In the genomic region with DNA sequence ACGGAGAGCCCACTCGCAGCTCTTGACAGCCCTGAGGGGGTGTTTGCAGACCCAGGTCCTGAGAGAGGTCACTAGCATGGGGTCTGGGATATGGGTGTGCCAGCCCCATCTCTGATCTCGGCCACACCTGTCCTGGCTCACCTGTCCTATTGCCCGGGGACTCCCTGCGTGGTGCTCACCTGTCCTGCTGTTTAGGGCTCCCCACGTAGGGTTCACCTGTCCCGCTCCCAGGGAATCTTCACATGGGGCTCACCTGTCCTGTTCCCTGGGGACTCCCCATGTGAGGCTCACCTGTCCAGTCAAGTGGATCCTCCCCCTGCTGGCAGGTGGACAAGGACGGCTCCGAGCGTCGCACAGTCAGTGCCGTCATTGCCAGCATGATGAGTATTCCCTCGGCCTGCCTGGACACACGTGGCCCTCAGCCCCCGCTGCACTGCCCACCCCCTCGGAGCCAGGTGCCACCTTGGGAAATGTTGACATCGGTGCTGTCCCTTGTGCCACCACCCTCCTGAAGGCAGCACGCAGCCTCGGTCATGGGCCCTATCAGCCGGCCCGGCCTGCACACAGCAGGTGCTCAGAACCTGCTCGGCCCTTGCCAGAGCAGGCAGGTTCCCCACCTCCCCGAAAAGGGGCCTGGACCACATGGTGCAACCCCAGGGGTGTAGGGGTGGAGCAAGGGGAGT, we compare ENCODE assay signal across 15 cellular contexts. TPM values are rescaled to one million over a fixed set of nuclear protein-coding genes. Genes with fewer than 3 reads are reported as not detected.
DNase-seq lines count a peak whose midpoint lies in the region; ATAC-seq lines count a peak whose summit lies in the region.
"Had no signal": no experiment of that assay in that cellular context is flagged by ENCODE, and none has a peak within 500 bp of the region (broad histone marks: within the 10 kb centered on the region; RNA-seq: fewer than 3 reads in every experiment).

No MANE protein-coding gene starts in this region.

- DNase-seq in NCI-H748 (lab: John Stamatoyannopoulos, UW; ENCODE audit: unreplicated experiment) (peak; percentile 38), NCI-H748 treated with DMSO at 0.1 percent for 48 hours (lab: John Stamatoyannopoulos, UW) (no peak), COLO668 (lab: John Stamatoyannopoulos, UW; ENCODE audit: unreplicated experiment) (peak; percentile 95), T-helper 17 cell (no peak)
- DNase-seq in natural killer cell treated with Interleukin-12 subunit alpha and Interleukin-12 subunit beta and Interleukin-15 and Interleukin-18, amount 100 ng/mL, for 72 hours (ENCODE audit: low spot score): no peak
- no peak for DNase-seq in activated T-helper 1 cell treated with anti-CD3 and anti-CD28 coated beads, Interleukin-12 subunit alpha, Interleukin-12 subunit beta, Interleukin-2, Interleukin-4 antibody, amounts not matched to agents 30 ng/mL and 10 ng/mL and 1 ng/mL, durations not matched to agents 14 hours and 24 hours and 36 hours (ENCODE audit: low spot score)
- DNase-seq: amniotic stem cell, H7, hypothalamus, KG1, NCI-H1930, occipital lobe had no signal

- peaks cover 8% of the 10 kb centered on the region for H3K4me1 Mint-ChIP-seq in T-helper 17 cell
- H3K4me1 Mint-ChIP-seq in natural killer cell treated with Interleukin-12 subunit alpha and Interleukin-12 subunit beta and Interleukin-15 and Interleukin-18, amount 100 ng/mL, for 72 hours (ENCODE audit: low read depth in 2 of 2): peaks cover 5 to 23% of the 10 kb centered on the region in 2 donors
- H3K4me1 Mint-ChIP-seq in activated T-helper 1 cell treated with anti-CD3 and anti-CD28 coated beads, Interleukin-12 subunit alpha, Interleukin-12 subunit beta, Interleukin-2, Interleukin-4 antibody, amounts not matched to agents 30 ng/mL and 10 ng/mL and 1 ng/mL, durations not matched to agents 14 hours and 24 hours and 36 hours (ENCODE audit: low read depth): no peaks in the 10 kb centered on the region

- H3K9me3 ChIP-seq in T-helper 17 cell (ENCODE audit: control insufficient read depth, low read length, poor library complexity, severe bottlenecking): no peaks in the 10 kb centered on the region

- intact Hi-C loops in activated T-helper 1 cell treated with anti-CD3 and anti-CD28 coated beads, Interleukin-12 subunit alpha, Interleukin-12 subunit beta, Interleukin-2, Interleukin-4 antibody, amounts not matched to agents 30 ng/mL and 10 ng/mL and 1 ng/mL, durations not matched to agents 14 hours and 24 hours and 36 hours (cut with micrococcal nuclease): no loop called here

- H3K27me3 Mint-ChIP-seq in T-helper 17 cell: peaks cover 9% of the 10 kb centered on the region
- H3K27me3 Mint-ChIP-seq in natural killer cell treated with Interleukin-12 subunit alpha and Interleukin-12 subunit beta and Interleukin-15 and Interleukin-18, amount 100 ng/mL, for 72 hours: no peaks in the 10 kb centered on the region
- H3K27me3 Mint-ChIP-seq in activated T-helper 1 cell treated with anti-CD3 and anti-CD28 coated beads, Interleukin-12 subunit alpha, Interleukin-12 subunit beta, Interleukin-2, Interleukin-4 antibody, amounts not matched to agents 30 ng/mL and 10 ng/mL and 1 ng/mL, durations not matched to agents 14 hours and 24 hours and 36 hours (ENCODE audit: insufficient read depth): no peaks in the 10 kb centered on the region

- no peak for ATAC-seq in T-helper 17 cell
- ATAC-seq in natural killer cell treated with Interleukin-12 subunit alpha and Interleukin-12 subunit beta and Interleukin-15 and Interleukin-18, amount 100 ng/mL, for 72 hours: no peak
- no peak for ATAC-seq in HG02642 (IDR thresholded peaks at IDR 0.05; ENCODE audit: poor library complexity, unreplicated experiment)
- no peak for ATAC-seq in GM21528 (IDR thresholded peaks at IDR 0.05; ENCODE audit: low FRiP score, unreplicated experiment)

- H3K36me3 Mint-ChIP-seq in T-helper 17 cell (ENCODE audit: low read depth): no peaks in the 10 kb centered on the region
- H3K36me3 Mint-ChIP-seq in natural killer cell treated with Interleukin-12 subunit alpha and Interleukin-12 subunit beta and Interleukin-15 and Interleukin-18, amount 100 ng/mL, for 72 hours: no peaks in the 10 kb centered on the region
- no peaks in the 10 kb centered on the region for H3K36me3 Mint-ChIP-seq in activated T-helper 1 cell treated with anti-CD3 and anti-CD28 coated beads, Interleukin-12 subunit alpha, Interleukin-12 subunit beta, Interleukin-2, Interleukin-4 antibody, amounts not matched to agents 30 ng/mL and 10 ng/mL and 1 ng/mL, durations not matched to agents 14 hours and 24 hours and 36 hours (ENCODE audit: low read depth)

- no peak overlapping the region for H3K27ac Mint-ChIP-seq in T-helper 17 cell
- H3K27ac Mint-ChIP-seq in natural killer cell treated with Interleukin-12 subunit alpha and Interleukin-12 subunit beta and Interleukin-15 and Interleukin-18, amount 100 ng/mL, for 72 hours: no peak overlapping the region
- H3K27ac Mint-ChIP-seq in activated T-helper 1 cell treated with anti-CD3 and anti-CD28 coated beads, Interleukin-12 subunit alpha, Interleukin-12 subunit beta, Interleukin-2, Interleukin-4 antibody, amounts not matched to agents 30 ng/mL and 10 ng/mL and 1 ng/mL, durations not matched to agents 14 hours and 24 hours and 36 hours: no peak overlapping the region

- H3K9me3 Mint-ChIP-seq in natural killer cell treated with Interleukin-12 subunit alpha and Interleukin-12 subunit beta and Interleukin-15 and Interleukin-18, amount 100 ng/mL, for 72 hours: no peaks in the 10 kb centered on the region
- no peaks in the 10 kb centered on the region for H3K9me3 Mint-ChIP-seq in activated T-helper 1 cell treated with anti-CD3 and anti-CD28 coated beads, Interleukin-12 subunit alpha, Interleukin-12 subunit beta, Interleukin-2, Interleukin-4 antibody, amounts not matched to agents 30 ng/mL and 10 ng/mL and 1 ng/mL, durations not matched to agents 14 hours and 24 hours and 36 hours
- H3K9me3 Mint-ChIP-seq: dendritic cell treated with granulocyte-macrophage colony-stimulating factor and Interleukin-4, amounts not matched to agents 40 ng/mL and 50 ng/mL, for 4 days had no signal

- peak overlapping the region; percentile 55 for H3K4me3 Mint-ChIP-seq in T-helper 17 cell
- H3K4me3 Mint-ChIP-seq in natural killer cell treated with Interleukin-12 subunit alpha and Interleukin-12 subunit beta and Interleukin-15 and Interleukin-18, amount 100 ng/mL, for 72 hours: peak overlapping the region; percentile 25
- H3K4me3 Mint-ChIP-seq in activated T-helper 1 cell treated with anti-CD3 and anti-CD28 coated beads, Interleukin-12 subunit alpha, Interleukin-12 subunit beta, Interleukin-2, Interleukin-4 antibody, amounts not matched to agents 30 ng/mL and 10 ng/mL and 1 ng/mL, durations not matched to agents 14 hours and 24 hours and 36 hours: no peak overlapping the region
- H3K4me3 Mint-ChIP-seq: dendritic cell treated with granulocyte-macrophage colony-stimulating factor and Interleukin-4, amounts not matched to agents 40 ng/mL and 50 ng/mL, for 4 days had no signal

RNA-seq across cellular contexts. Expression of gene SLC49A3, which starts 6.3 kb away (rescaled TPM):
- total RNA-seq in T-helper 17 cell: 1 to 10 TPM; 1.1 to 2.7 TPM
- 10 to 100 TPM; 10.5 to 15.9 TPM for total RNA-seq in natural killer cell treated with Interleukin-12 subunit alpha and Interleukin-12 subunit beta and Interleukin-15 and Interleukin-18, amount 100 ng/mL, for 72 hours
- total RNA-seq in activated T-helper 1 cell treated with anti-CD3 and anti-CD28 coated beads, Interleukin-12 subunit alpha, Interleukin-12 subunit beta, Interleukin-2, Interleukin-4 antibody, amounts not matched to agents 30 ng/mL and 10 ng/mL and 1 ng/mL, durations not matched to agents 14 hours and 24 hours and 36 hours: 0.81 and 0.88 TPM in 2 replicates

RNA-seq across cellular contexts. Expression of gene MYL5, which starts 8.3 kb away (rescaled TPM):
- 10 to 100 TPM; 20.3 to 22.9 TPM for total RNA-seq in T-helper 17 cell
- 10 to 100 TPM; 13.5 to 24.6 TPM for total RNA-seq in natural killer cell treated with Interleukin-12 subunit alpha and Interleukin-12 subunit beta and Interleukin-15 and Interleukin-18, amount 100 ng/mL, for 72 hours
- total RNA-seq in activated T-helper 1 cell treated with anti-CD3 and anti-CD28 coated beads, Interleukin-12 subunit alpha, Interleukin-12 subunit beta, Interleukin-2, Interleukin-4 antibody, amounts not matched to agents 30 ng/mL and 10 ng/mL and 1 ng/mL, durations not matched to agents 14 hours and 24 hours and 36 hours: 29.7 and 35.0 TPM in 2 replicates

RNA-seq across cellular contexts. Expression of gene ATP5ME, which starts 8.6 kb away (rescaled TPM):
- total RNA-seq in T-helper 17 cell: 100 to 1,000 TPM in 1 of 2 donors, 10 to 100 TPM in 1; 98.4 to 120 TPM
- total RNA-seq in natural killer cell treated with Interleukin-12 subunit alpha and Interleukin-12 subunit beta and Interleukin-15 and Interleukin-18, amount 100 ng/mL, for 72 hours: 100 to 1,000 TPM; 187 to 224 TPM
- total RNA-seq in activated T-helper 1 cell treated with anti-CD3 and anti-CD28 coated beads, Interleukin-12 subunit alpha, Interleukin-12 subunit beta, Interleukin-2, Interleukin-4 antibody, amounts not matched to agents 30 ng/mL and 10 ng/mL and 1 ng/mL, durations not matched to agents 14 hours and 24 hours and 36 hours: 217 and 224 TPM in 2 replicates

RNA-seq across cellular contexts. Expression of gene PCGF3, which starts 23.0 kb away (rescaled TPM):
- 10 to 100 TPM; 31.3 to 38.0 TPM for total RNA-seq in T-helper 17 cell
- 10 to 100 TPM; 50.6 to 54.3 TPM for total RNA-seq in natural killer cell treated with Interleukin-12 subunit alpha and Interleukin-12 subunit beta and Interleukin-15 and Interleukin-18, amount 100 ng/mL, for 72 hours
- total RNA-seq in activated T-helper 1 cell treated with anti-CD3 and anti-CD28 coated beads, Interleukin-12 subunit alpha, Interleukin-12 subunit beta, Interleukin-2, Interleukin-4 antibody, amounts not matched to agents 30 ng/mL and 10 ng/mL and 1 ng/mL, durations not matched to agents 14 hours and 24 hours and 36 hours: 30.4 and 31.0 TPM in 2 replicates

RNA-seq across cellular contexts. Expression of gene PDE6B, which starts 57.3 kb away (rescaled TPM):
- total RNA-seq in T-helper 17 cell: 10 to 100 TPM; 10.2 to 11.5 TPM
- 10 to 100 TPM; 14.1 to 14.8 TPM for total RNA-seq in natural killer cell treated with Interleukin-12 subunit alpha and Interleukin-12 subunit beta and Interleukin-15 and Interleukin-18, amount 100 ng/mL, for 72 hours
- total RNA-seq in activated T-helper 1 cell treated with anti-CD3 and anti-CD28 coated beads, Interleukin-12 subunit alpha, Interleukin-12 subunit beta, Interleukin-2, Interleukin-4 antibody, amounts not matched to agents 30 ng/mL and 10 ng/mL and 1 ng/mL, durations not matched to agents 14 hours and 24 hours and 36 hours: 9.8 and 10.1 TPM in 2 replicates

Comparison
In these comparisons a context has a peak if more than half of its experiments do, and no peak if none do; other contexts are left out.
1. DNase-seq: peak in NCI-H748 (single experiment) and COLO668 (single experiment); none in NCI-H748 treated with DMSO at 0.1 percent for 48 hours (single experiment), T-helper 17 cell (0 of 3), natural killer cell treated with Interleukin-12 subunit alpha and Interleukin-12 subunit beta and Interleukin-15 and Interleukin-18, amount 100 ng/mL, for 72 hours (single experiment) and activated T-helper 1 cell treated with anti-CD3 and anti-CD28 coated beads, Interleukin-12 subunit alpha, Interleukin-12 subunit beta, Interleukin-2, Interleukin-4 antibody, amounts not matched to agents 30 ng/mL and 10 ng/mL and 1 ng/mL, durations not matched to agents 14 hours and 24 hours and 36 hours (single experiment).